Comparison of ENCODE assay signal across 7 cellular contexts in genomic region chr1:55302972-55303371, GRCh38.
"Had no signal": no experiment of that assay in that cellular context is flagged by ENCODE, and none has a peak within 500 bp of the region (broad histone marks: within the 10 kb centered on the region; RNA-seq: fewer than 3 reads in every experiment).

No MANE protein-coding gene starts in this region.

- H3K4me3 ChIP-seq: GM23248 had no signal

- ATAC-seq: HepG2 had no signal

- DNase-seq: GM23248, GOT3, H7, HCEC 1CT, KBM-7 had no signal

- H3K9ac ChIP-seq: GM23248 had no signal

- H2AFZ ChIP-seq: GM23248 had no signal

- H3K27ac ChIP-seq: GM23248, HL-60 had no signal
